In genomic region chr1:170674239-170674638, GRCh38 we compare ENCODE assay signal across 28 cellular contexts. TPM values are rescaled to one million over a fixed set of nuclear protein-coding genes. Genes with fewer than 3 reads are reported as not detected.
A peak's percentile ranks its signal among the peaks of the same experiment; 100 is the strongest.
DNase-seq lines count a peak whose midpoint lies in the region; ATAC-seq and TF ChIP-seq lines count a peak whose summit lies in the region.
"Had no signal": no experiment of that assay in that cellular context is flagged by ENCODE, and none has a peak within 500 bp of the region (broad histone marks: within the 10 kb centered on the region; RNA-seq: fewer than 3 reads in every experiment).

No MANE protein-coding gene starts in this region.

- peaks cover 100% of the 10 kb centered on the region for H3K79me2 ChIP-seq in SK-N-SH (ENCODE audit: insufficient read depth)
- H3K79me2 ChIP-seq: parathyroid adenoma had no signal

- H2AFZ ChIP-seq in SK-N-SH (ENCODE audit: low read depth), result no peak overlapping the region
- H2AFZ ChIP-seq: parathyroid adenoma had no signal

- peaks cover 21% of the 10 kb centered on the region; the same call in 1 of the 2 replicates for H4K20me1 ChIP-seq in SK-N-SH (ENCODE audit: insufficient read depth)

- peak overlapping the region; percentile 45; the same call in 1 of the 2 replicates for H3K9ac ChIP-seq in SK-N-SH
- H3K9ac ChIP-seq: parathyroid adenoma had no signal

- no peaks in the 10 kb centered on the region for H3K27me3 ChIP-seq in SK-N-SH (ENCODE audit: insufficient read depth)

- H3K27ac ChIP-seq in SK-N-SH (ENCODE audit: low read depth in 2 of 2, low read length in 1 of 2), result peak overlapping the region; percentile 91 to 99; a peak in 3 of 4 replicates
- H3K27ac ChIP-seq: cardiac muscle cell, foreskin keratinocyte, left lung, parathyroid adenoma had no signal

- peaks cover 60% of the 10 kb centered on the region for H3F3A ChIP-seq in SK-N-SH (replicated peaks; ENCODE audit: insufficient read depth)

- TF ChIP-seq RAD21 in SK-N-SH (IDR thresholded peaks at IDR 0.05; ENCODE audit: low read length), result no peak

- intact Hi-C loops in sciatic nerve (cut with DNase I), result no loop called here

- H3K4me2 ChIP-seq in SK-N-SH, result peak overlapping the region; percentile 92

- peaks cover 6 to 45% of the 10 kb centered on the region in 2 experiments for H3K4me1 ChIP-seq in SK-N-SH (ENCODE audit: control insufficient read depth in 1 of 2, insufficient read depth in 2 of 2, low read depth in 1 of 2, low read length in 1 of 2)
- H3K4me1 ChIP-seq: foreskin keratinocyte, left lung, parathyroid adenoma had no signal

- TF ChIP-seq CTCF in SK-N-SH (IDR thresholded peaks at IDR 0.05), result no peak

- H3K36me3 ChIP-seq in SK-N-SH (replicated peaks in 1 of 2; ENCODE audit: control insufficient read depth in 1 of 2, insufficient read depth in 2 of 2, low read length in 1 of 2), result peaks cover 24 to 75% of the 10 kb centered on the region in 2 experiments
- H3K36me3 ChIP-seq: cardiac muscle cell, left lung, tibial nerve had no signal

- no peaks in the 10 kb centered on the region for H3K9me2 ChIP-seq in SK-N-SH

- no peak for TF ChIP-seq EP300 in SK-N-SH (IDR thresholded peaks at IDR 0.05; ENCODE audit: borderline replicate concordance in 1 of 2, low read depth in 1 of 2, low read length in 1 of 2)

- H3K4me3 ChIP-seq in SK-N-SH (ENCODE audit: low read depth in 2 of 2, low read length in 1 of 2), result peak overlapping the region in 1 of 2 experiments; percentile 32; a peak in 1 of 4 replicates
- H3K4me3 ChIP-seq: cardiac muscle cell, GM12878, left lung, tibial nerve had no signal

- POLR2A ChIA-PET in SK-N-SH (lab: Yijun Ruan, JAX), result no interaction called here

- no peaks in the 10 kb centered on the region for H3K9me3 ChIP-seq in SK-N-SH
- H3K9me3 ChIP-seq: left lung, tibial nerve had no signal

- CTCF ChIA-PET in SK-N-SH (lab: Yijun Ruan, JAX), result interaction anchor here (1.3 to 2.3 kb wide), 2 partner anchors 10 to 15 kb away, joined by 3 to 10 read pairs; no protein-coding TSS in a partner anchor

- DNase-seq in SK-N-SH (no peak), fibroblast of peridontal ligament (ENCODE audit: extremely low read depth) (peak; percentile 88), sciatic nerve (ENCODE audit: low spot score) (no peak), DMS153 treated with DMSO at 0.1 percent for 48 hours (lab: John Stamatoyannopoulos, UW; ENCODE audit: unreplicated experiment) (no peak)
- no peak for DNase-seq in stimulated activated CD4-positive, alpha-beta T cell treated with anti-CD3 and anti-CD28 coated beads, Interleukin-2, amount 100 ng/mL, for 24 hours
- DNase-seq: 8988T; activated CD4-positive, alpha-beta T cell treated with anti-CD3 and anti-CD28 coated beads, Interleukin-2, amount 10 ng/mL, durations not matched to agents 7 days and 5 days; activated naive CD4-positive, alpha-beta T cell treated with anti-CD3 and anti-CD28 coated beads, Interleukin-2, amount 10 ng/mL, durations not matched to agents 7 days and 5 days; DMS79; foreskin keratinocyte; hippocampal formation; immature natural killer cell; left lung; NCI-H1105 treated with DMSO at 0.1 percent for 48 hours; NCI-H2029 treated with DMSO at 0.1 percent for 48 hours; OCI-M1; right cardiac atrium; stimulated activated naive CD8-positive, alpha-beta T cell treated with anti-CD3 and anti-CD28 coated beads, Interleukin-15, Interleukin-2, amounts not matched to agents 100 U/mL and 50 U/mL, for 24 hours; T-helper 9 cell had no signal

- no peak for ATAC-seq in SK-N-SH treated with all-trans-retinoic acid at 6 μM for 48 hours
- peak; percentile 60 for ATAC-seq in sciatic nerve
- no peak for ATAC-seq in GM19035 (IDR thresholded peaks at IDR 0.05; ENCODE audit: unreplicated experiment)
- ATAC-seq in HG02678 (IDR thresholded peaks at IDR 0.05; ENCODE audit: unreplicated experiment), result no peak
- ATAC-seq: foreskin keratinocyte; GM12878; left lung; natural killer cell treated with Interleukin-12 subunit alpha and Interleukin-12 subunit beta and Interleukin-15 and Interleukin-18, amount 100 ng/mL, for 72 hours; stimulated activated naive CD8-positive, alpha-beta T cell treated with anti-CD3 and anti-CD28 coated beads, Interleukin-15, Interleukin-2, amounts not matched to agents 100 U/mL and 50 U/mL, for 24 hours had no signal

- whole genome bisulfite sequencing in SK-N-SH (ENCODE audit: low lambda C conversion rate), result 40% methylated on average over 3 of the region's 3 CpGs

TF ChIP-seq in SK-N-SH, 30 proteins besides CTCF, POLR2A, EP300 and RAD21:
- no peak for TF ChIP-seq RCOR1 (IDR thresholded peaks at IDR 0.05; ENCODE audit: low read length)
TF ChIP-seq in SK-N-SH: peak in this region for 0.

TF ChIP-seq in SK-N-SH treated with all-trans-retinoic acid at 6 μM for 48 hours, 23 proteins besides CTCF, POLR2A, EP300 and RAD21 (continues in another document):
- TF ChIP-seq POU6F1 (CRISPR knock-in tag; IDR thresholded peaks at IDR 0.05; ENCODE audit: borderline replicate concordance, low read depth), result no peak
- no peak for TF ChIP-seq ZFP30 (CRISPR knock-in tag; IDR thresholded peaks at IDR 0.05)
- TF ChIP-seq RARB (CRISPR knock-in tag; IDR thresholded peaks at IDR 0.05), result no peak
- no peak for TF ChIP-seq ZNF70 (CRISPR knock-in tag; IDR thresholded peaks at IDR 0.05)
- no peak for TF ChIP-seq TCF4 (CRISPR knock-in tag; IDR thresholded peaks at IDR 0.05; ENCODE audit: borderline replicate concordance)
- TF ChIP-seq ISL1 (CRISPR knock-in tag; IDR thresholded peaks at IDR 0.05), result no peak
- TF ChIP-seq CSDC2 (CRISPR knock-in tag; IDR thresholded peaks at IDR 0.05), result no peak
- no peak for TF ChIP-seq BACH2 (CRISPR knock-in tag; IDR thresholded peaks at IDR 0.05; ENCODE audit: borderline replicate concordance)
- TF ChIP-seq ZFP3 (CRISPR knock-in tag; IDR thresholded peaks at IDR 0.05), result no peak
- no peak for TF ChIP-seq PATZ1 (CRISPR knock-in tag; IDR thresholded peaks at IDR 0.05; ENCODE audit: borderline replicate concordance)
- TF ChIP-seq GLIS3 (CRISPR knock-in tag; IDR thresholded peaks at IDR 0.05), result no peak
- no peak for TF ChIP-seq TSHZ2 (CRISPR knock-in tag; IDR thresholded peaks at IDR 0.05)
- TF ChIP-seq ESRRG (CRISPR knock-in tag; IDR thresholded peaks at IDR 0.05), result no peak
- no peak for TF ChIP-seq PPARA (CRISPR knock-in tag; IDR thresholded peaks at IDR 0.05; ENCODE audit: borderline replicate concordance)

RNA-seq across cellular contexts. Expression of gene PRRX1, which starts 10.3 kb away (rescaled TPM):
- polyA plus RNA-seq in SK-N-SH (2012; rRNA removed), result 356 and 431 TPM in 2 replicates
- 352 and 421 TPM in 2 replicates for polyA plus RNA-seq in SK-N-SH (2012; cell fraction: cytosol; rRNA removed)
- 197 and 345 TPM in 2 replicates for polyA plus RNA-seq in SK-N-SH (2012; cell fraction: nucleus; rRNA removed)
- total RNA-seq in sciatic nerve, result 169 TPM
- total RNA-seq: activated CD4-positive, alpha-beta T cell treated with anti-CD3 and anti-CD28 coated beads, Interleukin-2, amount 10 ng/mL, durations not matched to agents 7 days and 5 days; natural killer cell treated with Interleukin-12 subunit alpha and Interleukin-12 subunit beta and Interleukin-15 and Interleukin-18, amount 100 ng/mL, for 72 hours had no signal
- polyA plus RNA-seq: foreskin keratinocyte, IgD-negative memory B cell, immature natural killer cell had no signal
